8 cellular contexts compared by ENCODE assay signal in the genomic region with DNA sequence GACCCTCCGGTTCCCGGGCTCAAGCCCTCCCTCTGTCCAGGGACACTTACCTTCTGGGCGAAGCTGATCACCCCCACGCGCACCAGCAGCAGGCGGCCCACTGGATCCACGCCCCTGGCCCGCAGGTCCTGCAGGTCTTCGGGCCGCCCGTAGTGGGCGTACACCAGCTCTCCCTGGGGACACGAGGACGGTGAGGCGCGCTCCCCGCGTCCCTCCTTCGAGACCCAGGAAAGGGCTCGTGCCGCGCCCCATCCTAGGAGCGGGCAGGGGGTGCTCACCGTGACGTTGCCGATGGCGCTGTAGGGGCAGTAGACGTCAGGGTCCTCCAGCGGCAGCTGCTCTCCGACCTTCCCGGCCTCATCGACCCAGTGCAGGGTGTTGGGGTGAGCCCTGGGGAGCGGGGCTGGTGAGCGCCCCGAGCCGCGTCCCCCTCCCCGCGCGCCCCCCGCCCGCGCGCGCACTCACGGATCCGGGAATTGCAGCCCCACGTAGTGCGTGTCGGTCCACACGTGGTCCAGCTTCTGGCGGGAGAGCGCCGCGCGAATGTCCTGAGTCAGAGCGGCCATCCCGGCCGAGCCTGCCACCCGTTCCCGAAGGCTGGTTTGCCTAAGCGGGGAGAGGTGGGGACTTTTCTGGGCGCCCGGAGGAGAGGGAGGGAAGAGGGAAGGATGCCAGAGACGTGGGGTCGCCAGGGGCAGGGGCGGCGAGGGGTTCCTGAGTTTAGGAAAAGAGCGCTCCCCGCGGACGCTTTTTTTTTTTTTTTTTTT. TPM values are rescaled to one million over a fixed set of nuclear protein-coding genes. Genes with fewer than 3 reads are reported as not detected.
DNase-seq lines count a peak whose midpoint lies in the region; ATAC-seq, FAIRE-seq and TF ChIP-seq lines count a peak whose summit lies in the region.

No MANE protein-coding gene starts in this region.

- H3K9me3 ChIP-seq in CD4-positive, alpha-beta memory T cell (ENCODE audit: control insufficient read depth in 1 of 2, low read length in 2 of 2): no peaks in the 10 kb centered on the region
- no peaks in the 10 kb centered on the region for H3K9me3 ChIP-seq in pancreas

- peak; percentile 45 to 66 (median 55) for DNase-seq in CD4-positive, alpha-beta memory T cell
- DNase-seq in NCI-H526 (lab: John Stamatoyannopoulos, UW) (peak; percentile 64 to 84), foreskin fibroblast (peak in 1 of 2 donors; percentile 70), pancreas (peak in 4 of 6 donors; percentile 26 to 82 (median 70))
- peak; percentile 84 for DNase-seq in activated T-cell treated with anti-CD3 and anti-CD28 coated beads, Interleukin-2, amount 50 U/mL, for 24 hours

- no peaks in the 10 kb centered on the region for H3K27me3 ChIP-seq in CD4-positive, alpha-beta memory T cell (ENCODE audit: insufficient read depth, low read length)
- no peaks in the 10 kb centered on the region for H3K27me3 ChIP-seq in pancreas

- TF ChIP-seq CTCF in foreskin fibroblast (IDR thresholded peaks at IDR 0.05; ENCODE audit: low read depth, low read length) (peak; percentile 5), pancreas (IDR thresholded peaks at IDR 0.05) (peak in 1 of 4 donors; percentile 13)

- peaks cover 0 to 2% (median 0%) of the 10 kb centered on the region in 8 donors for H3K9me3 Mint-ChIP-seq in CD4-positive, alpha-beta memory T cell
- no peaks in the 10 kb centered on the region for H3K9me3 Mint-ChIP-seq in activated T-cell treated with anti-CD3 and anti-CD28 coated beads, Interleukin-2, amount 50 U/mL, for 24 hours

- H3K27ac Mint-ChIP-seq in CD4-positive, alpha-beta memory T cell: peak overlapping the region in 6 of 7 donors; percentile 42 to 91 (median 76)
- H3K27ac Mint-ChIP-seq in activated T-cell treated with anti-CD3 and anti-CD28 coated beads, Interleukin-2, amount 50 U/mL, for 24 hours: peak overlapping the region; percentile 94

- WGBS in pancreas, 2 donors: 29 to 30% methylated on average over 56 to 72 of the region's 72 CpGs

- H3K4me1 Mint-ChIP-seq in CD4-positive, alpha-beta memory T cell: peaks cover 10 to 26% (median 18%) of the 10 kb centered on the region in 4 donors
- H3K4me1 Mint-ChIP-seq in activated T-cell treated with anti-CD3 and anti-CD28 coated beads, Interleukin-2, amount 50 U/mL, for 24 hours (ENCODE audit: low read depth): peaks cover 31% of the 10 kb centered on the region

- CTCF ChIA-PET in CD4-positive, alpha-beta memory T cell (lab: Charles Lee; ENCODE audit: partially characterized antibody): interaction anchor here (0.7 to 4.5 kb wide), 26 partner anchors 11 to 91 kb away, joined by 3 to 53 read pairs (median 5); partner anchors contain the start of genes FBXO24, LRCH4, MOSPD3 and PCOLCE

- peak overlapping the region; percentile 58 for H3K27ac ChIP-seq in CD4-positive, alpha-beta memory T cell (ENCODE audit: low read depth, low read length)
- H3K27ac ChIP-seq in pancreas: no peak overlapping the region

- ATAC-seq in GM21423 (IDR thresholded peaks at IDR 0.05; ENCODE audit: unreplicated experiment) (peak; percentile 52), pancreas (peak; percentile 80 to 85 (median 82)), GM18873 (IDR thresholded peaks at IDR 0.05; ENCODE audit: low FRiP score, unreplicated experiment) (no peak), GM21360 (IDR thresholded peaks at IDR 0.05; ENCODE audit: unreplicated experiment) (no peak)

- H3K36me3 ChIP-seq in CD4-positive, alpha-beta memory T cell (ENCODE audit: insufficient read depth, low read length): no peaks in the 10 kb centered on the region
- H3K36me3 ChIP-seq in pancreas: no peaks in the 10 kb centered on the region

- H3K27me3 Mint-ChIP-seq in CD4-positive, alpha-beta memory T cell: no peaks in the 10 kb centered on the region
- H3K27me3 Mint-ChIP-seq in activated T-cell treated with anti-CD3 and anti-CD28 coated beads, Interleukin-2, amount 50 U/mL, for 24 hours: no peaks in the 10 kb centered on the region

- peak overlapping the region; percentile 76 to 89 (median 85) for H3K4me3 Mint-ChIP-seq in CD4-positive, alpha-beta memory T cell
- H3K4me3 Mint-ChIP-seq in activated T-cell treated with anti-CD3 and anti-CD28 coated beads, Interleukin-2, amount 50 U/mL, for 24 hours: peak overlapping the region; percentile 83

- POLR2A ChIA-PET in CD4-positive, alpha-beta memory T cell (lab: Charles Lee; ENCODE audit: partially characterized antibody): interaction anchor here (0.8 to 3.1 kb wide), 12 partner anchors 20 to 73 kb away, joined by 3 to 44 read pairs (median 7); partner anchors contain the start of genes FBXO24, GIGYF1, GNB2 and LRCH4

- FAIRE-seq in pancreas (lab: Jason Lieb, UNC): no peak

- intact Hi-C loops in CD4-positive, alpha-beta memory T cell (cut with micrococcal nuclease): loop anchor here (1.0 to 2.0 kb wide), 3 partner anchors 40 to 64 kb away; partner anchors contain the start of gene GNB2
- intact Hi-C loops in pancreas (cut with DNase I): no loop called here

- H3K36me3 Mint-ChIP-seq in CD4-positive, alpha-beta memory T cell: no peaks in the 10 kb centered on the region
- H3K36me3 Mint-ChIP-seq in activated T-cell treated with anti-CD3 and anti-CD28 coated beads, Interleukin-2, amount 50 U/mL, for 24 hours (ENCODE audit: low read depth): peaks cover 20% of the 10 kb centered on the region

- H3K4me3 ChIP-seq in CD4-positive, alpha-beta memory T cell (ENCODE audit: low read length in 2 of 2): peak overlapping the region; percentile 22 to 68
- peak overlapping the region; percentile 41 to 42 for H3K4me3 ChIP-seq in foreskin fibroblast (ENCODE audit: low read depth in 1 of 2, low read length in 2 of 2)
- H3K4me3 ChIP-seq in pancreas: peak overlapping the region; percentile 2 to 63 (median 26)

- H3K4me1 ChIP-seq in CD4-positive, alpha-beta memory T cell (ENCODE audit: insufficient read depth, low read length): peaks cover 8% of the 10 kb centered on the region
- H3K4me1 ChIP-seq in pancreas: no peaks in the 10 kb centered on the region

RNA-seq across cellular contexts. Expression of gene TFR2, which starts 8.2 kb away (rescaled TPM):
- 1 to 10 TPM; 5.4 to 6.2 TPM for total RNA-seq in CD4-positive, alpha-beta memory T cell
- 1 to 10 TPM in 1 of 2 donors, under 1 TPM in 1; 0.75 to 2.8 TPM for polyA plus RNA-seq in CD4-positive, alpha-beta memory T cell
- total RNA-seq in pancreas: 1 to 10 TPM in 3 of 6 donors, under 1 TPM in 3; 0.28 to 1.2 (median 0.76) TPM
- polyA plus RNA-seq in pancreas: 1 to 10 TPM; 1.1 to 1.2 TPM

RNA-seq across cellular contexts. Expression of gene MOSPD3, which starts 20.8 kb away (rescaled TPM):
- total RNA-seq in CD4-positive, alpha-beta memory T cell: 10 to 100 TPM; 13.4 to 15.6 TPM
- 10 to 100 TPM; 24.6 to 32.1 TPM for polyA plus RNA-seq in CD4-positive, alpha-beta memory T cell
- total RNA-seq in pancreas: 10 to 100 TPM in 3 of 6 donors, 1 to 10 TPM in 3; 6.8 to 10.7 (median 9.0) TPM
- 10 to 100 TPM; 14.8 to 19.7 TPM for polyA plus RNA-seq in pancreas

RNA-seq across cellular contexts. Expression of gene ACTL6B, which starts 23.1 kb away (rescaled TPM):
- not detected for total RNA-seq in CD4-positive, alpha-beta memory T cell
- polyA plus RNA-seq in CD4-positive, alpha-beta memory T cell: not detected
- total RNA-seq in pancreas: under 1 TPM; 0.23 to 0.98 (median 0.57) TPM
- 1 to 10 TPM; 1.7 to 7.7 TPM for polyA plus RNA-seq in pancreas

RNA-seq across cellular contexts. Expression of gene PCOLCE, which starts 31.0 kb away (rescaled TPM):
- 10 to 100 TPM in 1 of 2 experiments, 1 to 10 TPM in 1; 7.2 to 10.6 TPM for total RNA-seq in CD4-positive, alpha-beta memory T cell
- 1 to 10 TPM; 1.3 to 1.6 TPM for polyA plus RNA-seq in CD4-positive, alpha-beta memory T cell
- 10 to 100 TPM in 3 of 6 donors, 1 to 10 TPM in 3; 5.7 to 49.7 (median 15.6) TPM for total RNA-seq in pancreas
- polyA plus RNA-seq in pancreas: 10 to 100 TPM; 31.7 to 39.0 TPM

RNA-seq across cellular contexts. Expression of gene GNB2, which starts 40.4 kb away (rescaled TPM):
- total RNA-seq in CD4-positive, alpha-beta memory T cell: 100 to 1,000 TPM; 138 to 144 TPM
- 10 to 100 TPM; 48.3 to 60.7 TPM for polyA plus RNA-seq in CD4-positive, alpha-beta memory T cell
- 100 to 1,000 TPM in 5 of 6 donors, 10 to 100 TPM in 1; 84.7 to 118 (median 104) TPM for total RNA-seq in pancreas
- polyA plus RNA-seq in pancreas: 100 to 1,000 TPM in 1 of 2 donors, 10 to 100 TPM in 1; 82.2 to 151 TPM

Comparison
In these comparisons a context has a peak if more than half of its experiments do, and no peak if none do; other contexts are left out.
1. ATAC-seq: peak in GM21423 (single experiment) and pancreas (4 of 4); none in GM18873 (single experiment) and GM21360 (single experiment).
2. Peak in every context shown above with its lines, with median percentiles within 50 percentile points of each other: H3K4me3 ChIP-seq.